Comparison of ENCODE assay signal across 17 cellular contexts in genomic region chr7:154592392-154592791, GRCh38.
"Had no signal": no experiment of that assay in that cellular context is flagged by ENCODE, and none has a peak within 500 bp of the region (broad histone marks: within the 10 kb centered on the region; RNA-seq: fewer than 3 reads in every experiment).

No MANE protein-coding gene starts in this region.

- H3K36me3 Mint-ChIP-seq: natural killer cell; stimulated activated effector memory CD8-positive, alpha-beta T cell treated with anti-CD3 and anti-CD28 coated beads, Interleukin-12 subunit alpha, Interleukin-12 subunit beta, amount 100 ng/mL, for 72 hours; T-cell had no signal

- H3K4me1 Mint-ChIP-seq: natural killer cell; stimulated activated effector memory CD8-positive, alpha-beta T cell treated with anti-CD3 and anti-CD28 coated beads, Interleukin-12 subunit alpha, Interleukin-12 subunit beta, amount 100 ng/mL, for 72 hours; T-cell had no signal

- H3K36me3 ChIP-seq: gastrocnemius medialis, pancreas, transverse colon had no signal

- H3K4me3 ChIP-seq: gastrocnemius medialis, pancreas, smooth muscle cell, transverse colon had no signal

- H3K9me3 ChIP-seq: gastrocnemius medialis, pancreas, transverse colon had no signal

- DNase-seq: activated CD8-positive, alpha-beta T cell treated with anti-CD3 and anti-CD28 coated beads, Interleukin-2, amount 10 ng/mL, durations not matched to agents 7 days and 5 days; activated naive CD4-positive, alpha-beta T cell treated with Interleukin-2 at 50 U/mL for 16 hours; central memory CD4-positive, alpha-beta T cell; cortex of kidney; effector memory CD4-positive, alpha-beta T cell; gastrocnemius medialis; kidney glomerular epithelial cell; mammary epithelial cell; natural killer cell; pancreas; T-cell; T1000; transverse colon had no signal

- H3K27me3 Mint-ChIP-seq: T-cell had no signal

- H3K27ac ChIP-seq: epithelial cell of prostate, gastrocnemius medialis, pancreas, transverse colon, VCaP had no signal

- H3K4me3 Mint-ChIP-seq: activated CD8-positive, alpha-beta T cell treated with anti-CD3 and anti-CD28 coated beads, Interleukin-2, amount 10 ng/mL, durations not matched to agents 7 days and 5 days; natural killer cell; stimulated activated effector memory CD8-positive, alpha-beta T cell treated with anti-CD3 and anti-CD28 coated beads, Interleukin-12 subunit alpha, Interleukin-12 subunit beta, amount 100 ng/mL, for 72 hours; T-cell had no signal

- H3K4me1 ChIP-seq: pancreas, transverse colon had no signal

- H3K27me3 ChIP-seq: gastrocnemius medialis, pancreas, transverse colon had no signal

- ATAC-seq: activated CD8-positive, alpha-beta T cell treated with anti-CD3 and anti-CD28 coated beads, Interleukin-2, amount 10 ng/mL, durations not matched to agents 7 days and 5 days; gastrocnemius medialis; natural killer cell; stimulated activated effector memory CD8-positive, alpha-beta T cell treated with anti-CD3 and anti-CD28 coated beads, Interleukin-12 subunit alpha, Interleukin-12 subunit beta, amount 100 ng/mL, for 72 hours; T-cell had no signal

- H3K27ac Mint-ChIP-seq: activated CD8-positive, alpha-beta T cell treated with anti-CD3 and anti-CD28 coated beads, Interleukin-2, amount 10 ng/mL, durations not matched to agents 7 days and 5 days; natural killer cell; stimulated activated effector memory CD8-positive, alpha-beta T cell treated with anti-CD3 and anti-CD28 coated beads, Interleukin-12 subunit alpha, Interleukin-12 subunit beta, amount 100 ng/mL, for 72 hours; T-cell had no signal
